Comparison of ENCODE assay signal across 1 cellular context in the genomic region with DNA sequence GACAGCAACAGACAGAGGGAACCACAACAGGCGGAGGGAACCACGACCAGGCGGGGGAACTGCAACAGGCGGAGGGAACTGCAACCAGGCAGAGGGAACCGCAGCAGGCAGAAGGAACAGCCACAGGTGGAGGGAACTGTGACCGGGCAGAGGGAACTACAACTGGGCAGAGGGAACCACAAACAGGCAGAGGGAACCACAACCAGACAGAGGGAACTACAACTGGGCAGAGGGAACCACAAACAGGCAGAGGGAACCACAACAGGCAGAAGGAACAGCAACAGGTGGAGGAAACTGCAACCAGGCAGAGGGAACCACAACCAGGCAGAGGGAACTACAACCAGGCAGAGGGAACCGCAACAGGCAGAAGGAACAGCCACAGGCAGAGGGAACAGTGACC. TPM values are rescaled to one million over a fixed set of nuclear protein-coding genes. Genes with fewer than 3 reads are reported as not detected.
"Had no signal": no experiment of that assay in that cellular context is flagged by ENCODE, and none has a peak within 500 bp of the region (broad histone marks: within the 10 kb centered on the region; RNA-seq: fewer than 3 reads in every experiment).

No MANE protein-coding gene starts in this region.

RNA-seq across cellular contexts. Expression of gene GPR153, which starts 46.8 kb away (rescaled TPM):
- total RNA-seq: OCI-LY7 had no signal
